In genomic region chr4:154529737-154530136, GRCh38 we compare ENCODE assay signal across 1 cellular context.
TF ChIP-seq lines count a peak whose summit lies in the region.

No MANE protein-coding gene starts in this region.

TF ChIP-seq in K562, 482 proteins besides CTCF, POLR2A, EP300 and RAD21 (continued from another document):
- TF ChIP-seq ZBTB11 (CRISPR knock-in tag; IDR thresholded peaks at IDR 0.05) (no peak), ZBTB1 (CRISPR knock-in tag; IDR thresholded peaks at IDR 0.05; ENCODE audit: borderline replicate concordance, low read depth) (no peak)
